8 cellular contexts compared by ENCODE assay signal in the genomic region with DNA sequence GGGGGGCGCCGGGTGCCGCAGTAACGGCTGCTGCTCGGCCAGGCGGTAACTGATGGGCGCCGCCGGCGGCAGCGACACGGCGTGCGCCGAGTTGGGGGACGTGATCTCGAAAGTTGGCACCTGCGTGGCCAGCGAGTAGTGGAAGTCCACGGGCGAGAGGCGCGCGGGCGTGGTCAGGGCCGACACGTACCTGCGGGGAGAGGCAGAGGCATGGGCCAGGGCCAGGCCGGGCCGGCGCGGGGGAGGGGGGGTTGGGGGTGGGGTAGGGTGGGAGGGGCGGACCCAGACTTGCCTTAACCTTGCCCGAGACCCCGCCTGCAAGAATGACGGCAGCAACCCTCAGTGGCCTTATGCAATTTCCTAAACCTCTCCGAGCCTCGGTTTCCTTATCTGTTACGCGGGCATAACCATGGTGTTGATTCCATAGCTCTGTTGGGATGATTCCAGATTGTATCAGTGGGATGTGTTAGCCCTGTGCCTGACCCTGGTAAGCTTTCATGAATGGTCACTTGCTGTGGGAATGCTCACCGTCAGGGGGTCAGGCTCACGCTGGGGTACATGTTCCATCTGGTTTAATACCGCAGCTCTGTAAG. TPM values are rescaled to one million over a fixed set of nuclear protein-coding genes. Genes with fewer than 3 reads are reported as not detected.
DNase-seq lines count a peak whose midpoint lies in the region; ATAC-seq and TF ChIP-seq lines count a peak whose summit lies in the region.

No MANE protein-coding gene starts in this region.

- peak overlapping the region; percentile 78 for H3K4me3 Mint-ChIP-seq in neural crest cell

- H3K36me3 Mint-ChIP-seq in neural crest cell (ENCODE audit: low read depth): no peaks in the 10 kb centered on the region

- H3K4me1 Mint-ChIP-seq in neural crest cell: peaks cover 3% of the 10 kb centered on the region

- H3K27me3 Mint-ChIP-seq in neural crest cell (ENCODE audit: low read depth): peaks cover 58% of the 10 kb centered on the region

- ATAC-seq in GM21717 (IDR thresholded peaks at IDR 0.05; ENCODE audit: unreplicated experiment): peak; percentile 10
- no peak for ATAC-seq in HG03135 (IDR thresholded peaks at IDR 0.05; ENCODE audit: unreplicated experiment)

- H3K9me3 Mint-ChIP-seq in neural crest cell: no peaks in the 10 kb centered on the region

- no peak for TF ChIP-seq CTCF in neural crest cell (conservative IDR thresholded peaks at IDR 0.05)

- H3K27ac Mint-ChIP-seq in neural crest cell (ENCODE audit: unreplicated experiment): no peak overlapping the region

- DNase-seq in T-helper 2 cell (peak in 3 of 5 experiments; percentile 13 to 38 (median 20)), neural crest cell (ENCODE audit: low read depth, low spot score) (peak; percentile 24), inferior parietal cortex (ENCODE audit: extremely low spot score) (no peak), ureter (ENCODE audit: low spot score) (no peak), NCI-H2029 (lab: John Stamatoyannopoulos, UW) (no peak)
- peak; percentile 14 for DNase-seq in effector CD4-positive, alpha-beta T cell

RNA-seq across cellular contexts. Expression of gene PSD2, which starts 53.0 kb away (rescaled TPM):
- total RNA-seq in neural crest cell (0.66 and 0.68 TPM in 2 replicates), ureter (0.21 TPM)

Comparison
In these comparisons a context has a peak if more than half of its experiments do, and no peak if none do; other contexts are left out.
1. DNase-seq: peak in T-helper 2 cell (3 of 5), effector CD4-positive, alpha-beta T cell (single experiment) and neural crest cell (single experiment); none in inferior parietal cortex (single experiment), ureter (single experiment) and NCI-H2029 (single experiment).